In genomic region chr9:118510711-118511110, GRCh38 we compare ENCODE assay signal across 27 cellular contexts.
"Had no signal": no experiment of that assay in that cellular context is flagged by ENCODE, and none has a peak within 500 bp of the region (broad histone marks: within the 10 kb centered on the region; RNA-seq: fewer than 3 reads in every experiment).

No MANE protein-coding gene starts in this region.

- H3K27ac ChIP-seq: colonic mucosa, coronary artery, dorsolateral prefrontal cortex, epithelial cell of prostate, esophagus muscularis mucosa, esophagus squamous epithelium, foreskin keratinocyte, gastrocnemius medialis, gastroesophageal sphincter, heart left ventricle, heart right ventricle had no signal

- H3K27me3 ChIP-seq: colonic mucosa, dorsolateral prefrontal cortex, esophagus muscularis mucosa, esophagus squamous epithelium, foreskin keratinocyte, gastrocnemius medialis, gastroesophageal sphincter, heart left ventricle, heart right ventricle had no signal

- ATAC-seq: effector memory CD8-positive, alpha-beta T cell; esophagus mucosa; foreskin keratinocyte; gastrocnemius medialis; gastroesophageal sphincter; heart left ventricle; heart right ventricle had no signal

- H3K36me3 ChIP-seq: colonic mucosa, esophagus muscularis mucosa, esophagus squamous epithelium, gastrocnemius medialis, gastroesophageal sphincter, heart left ventricle, heart right ventricle had no signal

- DNase-seq: colonic mucosa; cortex of kidney; dermis blood vessel endothelial cell; dorsolateral prefrontal cortex; effector CD4-positive, alpha-beta T cell; effector CD8-positive, alpha-beta T cell; effector memory CD4-positive, alpha-beta T cell; effector memory CD8-positive, alpha-beta T cell; endodermal cell; erythroblast; esophagus squamous epithelium; foreskin fibroblast; foreskin keratinocyte; foreskin melanocyte; gastrocnemius medialis; glutamatergic neuron; heart left ventricle; heart right ventricle had no signal

- H3K4me1 ChIP-seq: colonic mucosa, esophagus muscularis mucosa, esophagus squamous epithelium, foreskin keratinocyte, gastrocnemius medialis, gastroesophageal sphincter, heart left ventricle, heart right ventricle had no signal

- H3K4me3 ChIP-seq: colonic mucosa, coronary artery, dorsolateral prefrontal cortex, esophagus muscularis mucosa, esophagus squamous epithelium, gastrocnemius medialis, gastroesophageal sphincter, heart left ventricle, heart right ventricle had no signal

- FAIRE-seq: colon, endometrium, endothelial cell of umbilical vein, frontal cortex had no signal

- H3K9me3 ChIP-seq: colonic mucosa, esophagus muscularis mucosa, esophagus squamous epithelium, gastrocnemius medialis, gastroesophageal sphincter had no signal
